In genomic region chr2:176848844-176849243, GRCh38 we compare ENCODE assay signal across 18 cellular contexts.
A peak's percentile ranks its signal among the peaks of the same experiment; 100 is the strongest.
DNase-seq lines count a peak whose midpoint lies in the region; ATAC-seq and TF ChIP-seq lines count a peak whose summit lies in the region.
"Had no signal": no experiment of that assay in that cellular context is flagged by ENCODE, and none has a peak within 500 bp of the region (broad histone marks: within the 10 kb centered on the region; RNA-seq: fewer than 3 reads in every experiment).

No MANE protein-coding gene starts in this region.

- DNase-seq in NCI-H146 (lab: John Stamatoyannopoulos, UW), result peak; percentile 23
- no peak for DNase-seq in NCI-H146 treated with DMSO at 0.1 percent for 48 hours (lab: John Stamatoyannopoulos, UW; ENCODE audit: unreplicated experiment)
- DNase-seq in SK-N-DZ (ENCODE audit: low spot score), result peak; percentile 97
- DNase-seq in effector CD8-positive, alpha-beta T cell (lab: John Stamatoyannopoulos, UW), result no peak
- no peak for DNase-seq in DMS53 (lab: John Stamatoyannopoulos, UW)
- DNase-seq: AML-193; C1 segment of cervical spinal cord; CD4-positive, alpha-beta memory T cell; CD4-positive, CD25-positive, alpha-beta regulatory T cell; CD8-positive, alpha-beta memory T cell; COR-L47; DMS 273 treated with DMSO at 0.1 percent for 48 hours; DMS79 treated with DMSO at 0.1 percent for 48 hours; GDM1 had no signal

- ATAC-seq in SK-N-SH treated with all-trans-retinoic acid at 6 μM for 48 hours (no peak), GM18517 (IDR thresholded peaks at IDR 0.05; ENCODE audit: unreplicated experiment) (no peak)
- ATAC-seq: A549, GM12878 had no signal

TF ChIP-seq in SK-N-SH treated with all-trans-retinoic acid at 6 μM for 48 hours, 23 proteins besides CTCF, POLR2A, EP300 and RAD21:
- TF ChIP-seq TCF4 (CRISPR knock-in tag; IDR thresholded peaks at IDR 0.05; ENCODE audit: borderline replicate concordance) (peak; percentile 40; the same call in 1 of the 2 replicates), ZNF8 (CRISPR knock-in tag; IDR thresholded peaks at IDR 0.05) (no peak)

Comparison
In these comparisons a context has a peak if more than half of its experiments do, and no peak if none do; other contexts are left out.
1. DNase-seq: peak in NCI-H146 (single experiment) and SK-N-DZ (single experiment); none in NCI-H146 treated with DMSO at 0.1 percent for 48 hours (single experiment), effector CD8-positive, alpha-beta T cell (single experiment) and DMS53 (single experiment).